Comparison of ENCODE assay signal across 19 cellular contexts in the genomic region with DNA sequence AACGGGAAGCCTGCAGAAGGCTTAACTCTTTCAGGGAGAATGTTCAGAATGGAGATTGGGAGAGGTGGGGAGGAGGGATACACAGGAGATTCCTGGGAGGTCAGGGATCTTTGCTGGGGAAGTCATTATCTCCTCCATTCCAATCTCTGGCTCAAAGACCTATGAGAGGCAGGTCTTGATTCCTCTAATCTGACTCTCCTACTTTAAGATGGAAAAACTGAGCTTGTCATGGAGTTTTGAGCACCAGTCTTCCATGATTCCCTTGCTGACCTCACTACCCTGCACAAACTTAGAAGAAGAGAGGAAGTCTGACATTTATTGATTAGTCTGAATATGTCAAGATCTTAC. TPM values are rescaled to one million over a fixed set of nuclear protein-coding genes. Genes with fewer than 3 reads are reported as not detected.
DNase-seq lines count a peak whose midpoint lies in the region; TF ChIP-seq lines count a peak whose summit lies in the region.
"Had no signal": no experiment of that assay in that cellular context is flagged by ENCODE, and none has a peak within 500 bp of the region (broad histone marks: within the 10 kb centered on the region; RNA-seq: fewer than 3 reads in every experiment).

No MANE protein-coding gene starts in this region.

- intact Hi-C loops in transverse colon (cut with DNase I; ENCODE audit: low total_unique reads), result no loop called here

- H3K9ac ChIP-seq in endodermal cell (ENCODE audit: extremely low read depth, low read length, poor library complexity, severe bottlenecking), result no peak overlapping the region
- peak overlapping the region; percentile 68 to 100 for H3K9ac ChIP-seq in mucosa of rectum (ENCODE audit: low read depth in 1 of 2, low read length in 2 of 2)
- H3K9ac ChIP-seq in GM23248, result no peak overlapping the region

- no peak overlapping the region for H3K27ac ChIP-seq in endodermal cell (ENCODE audit: low read depth, low read length)
- H3K27ac ChIP-seq in mucosa of rectum (ENCODE audit: low read depth in 2 of 2, low read length in 2 of 2), result peak overlapping the region; percentile 97 to 100
- peak overlapping the region; percentile 94 to 99 (median 96) for H3K27ac ChIP-seq in transverse colon
- no peak overlapping the region for H3K27ac ChIP-seq in coronary artery
- no peak overlapping the region for H3K27ac ChIP-seq in GM23248
- H3K27ac ChIP-seq: SK-N-MC had no signal

- H3K9me3 ChIP-seq in endodermal cell (ENCODE audit: control insufficient read depth, low read length), result no peaks in the 10 kb centered on the region
- H3K9me3 ChIP-seq in mucosa of rectum (ENCODE audit: control insufficient read depth in 2 of 2, low read length in 2 of 2), result no peaks in the 10 kb centered on the region
- H3K9me3 ChIP-seq in transverse colon, result no peaks in the 10 kb centered on the region
- H3K9me3 ChIP-seq in GM23248 (ENCODE audit: low read depth), result no peaks in the 10 kb centered on the region
- H3K9me3 ChIP-seq: BE2C, spleen had no signal

- no peak for TF ChIP-seq CTCF in endodermal cell (conservative IDR thresholded peaks at IDR 0.05)
- TF ChIP-seq CTCF in transverse colon (IDR thresholded peaks at IDR 0.05), result no peak
- no peak for TF ChIP-seq CTCF in coronary artery (IDR thresholded peaks at IDR 0.05)

- TF ChIP-seq EP300 in transverse colon (IDR thresholded peaks at IDR 0.05; ENCODE audit: low read depth), result no peak

- in situ Hi-C loops in transverse colon (cut with MboI; ENCODE audit: low pct_ligation_motif_present in 1 of 4, low pct_unique_long_range_greater_than_20kb in 1 of 4, low sequenced_read_pairs in 3 of 4) (no loop called here), GM23248 (cut with MboI) (no loop called here)

- TF ChIP-seq POLR2A in transverse colon (IDR thresholded peaks at IDR 0.05), result no peak

- H3K4me1 Mint-ChIP-seq in activated CD4-positive, alpha-beta T cell treated with anti-CD3 and anti-CD28 coated beads, Interleukin-2, amount 10 ng/mL, durations not matched to agents 7 days and 5 days, result no peaks in the 10 kb centered on the region
- peaks cover 21% of the 10 kb centered on the region for H3K4me1 Mint-ChIP-seq in endodermal cell

- H3K9me3 Mint-ChIP-seq in activated CD4-positive, alpha-beta T cell treated with anti-CD3 and anti-CD28 coated beads, Interleukin-2, amount 10 ng/mL, durations not matched to agents 7 days and 5 days, result no peaks in the 10 kb centered on the region
- no peaks in the 10 kb centered on the region for H3K9me3 Mint-ChIP-seq in endodermal cell

- no peaks in the 10 kb centered on the region for H4K20me1 ChIP-seq in GM23248 (ENCODE audit: insufficient read depth)

- H3K36me3 ChIP-seq in endodermal cell (ENCODE audit: control insufficient read depth, insufficient read depth, low read length) (peaks cover 11% of the 10 kb centered on the region), mucosa of rectum (ENCODE audit: control insufficient read depth in 2 of 2, insufficient read depth in 2 of 2, low read length in 2 of 2) (peaks cover 9 to 21% of the 10 kb centered on the region in 2 donors), transverse colon (no peaks in the 10 kb centered on the region), GM23248 (ENCODE audit: low read depth) (no peaks in the 10 kb centered on the region)
- H3K36me3 ChIP-seq: BE2C, spleen had no signal

- no peaks in the 10 kb centered on the region for H3K9me2 ChIP-seq in GM23248 (ENCODE audit: insufficient read depth)

- H3K4me3 ChIP-seq in endodermal cell (ENCODE audit: low read length) (peak overlapping the region; percentile 84), mucosa of rectum (ENCODE audit: low read length in 2 of 2) (peak overlapping the region; percentile 87 to 90), transverse colon (peak overlapping the region in 2 of 4 donors; percentile 93 to 95), coronary artery (no peak overlapping the region), GM23248 (no peak overlapping the region)
- H3K4me3 ChIP-seq: SK-N-MC, spleen had no signal

- 0 out of 2 replicates have a peak, but pooled peaks cover 6% of the 10 kb centered on the region for H3F3A ChIP-seq in GM23248 (ENCODE audit: insufficient read depth)

- WGBS in endodermal cell (ENCODE audit: insufficient coverage in 1 of 2, insufficient read length in 1 of 2), 2 experiments, result 38% methylated on average over 1 of the region's 1 CpG; no CpG with 5 or more reads in 1 of the 2 experiments
- WGBS in transverse colon (ENCODE audit: low coverage in 1 of 2), 2 donors, result 0 to 16% methylated on average over 1 of the region's 1 CpG
- 27 to 38% methylated on average over 1 of the region's 1 CpG for WGBS in GM23248 (ENCODE audit: low coverage in 1 of 2, low lambda C conversion rate in 2 of 2, missing lambda C conversion rate in 2 of 2), 2 experiments

- POLR2A ChIA-PET in activated CD4-positive, alpha-beta T cell treated with anti-CD3 and anti-CD28 coated beads, Interleukin-2, amount 10 ng/mL, durations not matched to agents 7 days and 5 days (lab: Charles Lee), result no interaction called here

- no peak overlapping the region for H2AFZ ChIP-seq in GM23248

- peak overlapping the region; percentile 4 for H3K27ac Mint-ChIP-seq in activated CD4-positive, alpha-beta T cell treated with anti-CD3 and anti-CD28 coated beads, Interleukin-2, amount 10 ng/mL, durations not matched to agents 7 days and 5 days
- peak overlapping the region; percentile 40 for H3K27ac Mint-ChIP-seq in endodermal cell

- peaks cover 36% of the 10 kb centered on the region for H3K27me3 Mint-ChIP-seq in activated CD4-positive, alpha-beta T cell treated with anti-CD3 and anti-CD28 coated beads, Interleukin-2, amount 10 ng/mL, durations not matched to agents 7 days and 5 days
- H3K27me3 Mint-ChIP-seq in endodermal cell (ENCODE audit: insufficient read depth), result peaks cover 3% of the 10 kb centered on the region

- H3K4me3 Mint-ChIP-seq in activated CD4-positive, alpha-beta T cell treated with anti-CD3 and anti-CD28 coated beads, Interleukin-2, amount 10 ng/mL, durations not matched to agents 7 days and 5 days, result no peak overlapping the region
- H3K4me3 Mint-ChIP-seq in endodermal cell, result peak overlapping the region; percentile 73

- DNase-seq in activated CD4-positive, alpha-beta T cell treated with anti-CD3 and anti-CD28 coated beads, Interleukin-2, amount 10 ng/mL, durations not matched to agents 7 days and 5 days, result no peak
- DNase-seq in activated CD4-positive, alpha-beta T cell treated with anti-CD3 and anti-CD28 coated beads for 48 hours, result no peak
- DNase-seq in endodermal cell (no peak), transverse colon (no peak), coronary artery (ENCODE audit: low spot score) (no peak), GM23248 (no peak), NCI-H1092 (lab: John Stamatoyannopoulos, UW) (no peak)
- DNase-seq: 8988T; activated effector memory CD4-positive, alpha-beta T cell treated with Interleukin-2 at 50 U/mL for 16 hours; BE2C; central memory CD4-positive, alpha-beta T cell; effector CD8-positive, alpha-beta T cell; NCI-H1092 treated with DMSO at 0.1 percent for 48 hours; NCI-H774; posterior cingulate gyrus; spleen; stimulated activated CD8-positive, alpha-beta memory T cell treated with anti-CD3 and anti-CD28 coated beads, Interleukin-4, amount 100 ng/mL, for 48 hours had no signal

- H3K4me1 ChIP-seq in endodermal cell (ENCODE audit: control insufficient read depth, insufficient read depth, low read length), result peaks cover 9% of the 10 kb centered on the region
- H3K4me1 ChIP-seq in mucosa of rectum (ENCODE audit: control insufficient read depth in 2 of 2, insufficient read depth in 2 of 2, low read length in 2 of 2), result peaks cover 24 to 27% of the 10 kb centered on the region in 2 donors
- peaks cover 10 to 37% (median 31%) of the 10 kb centered on the region in 4 donors for H3K4me1 ChIP-seq in transverse colon
- no peaks in the 10 kb centered on the region for H3K4me1 ChIP-seq in GM23248 (ENCODE audit: insufficient read depth)
- H3K4me1 ChIP-seq: BE2C had no signal

- no peaks in the 10 kb centered on the region for H3K36me3 Mint-ChIP-seq in activated CD4-positive, alpha-beta T cell treated with anti-CD3 and anti-CD28 coated beads, Interleukin-2, amount 10 ng/mL, durations not matched to agents 7 days and 5 days (ENCODE audit: low read depth)
- H3K36me3 Mint-ChIP-seq in endodermal cell (ENCODE audit: low read depth), result peaks cover 20% of the 10 kb centered on the region

- H3K4me2 ChIP-seq in GM23248 (ENCODE audit: unreplicated experiment), result no peak overlapping the region

- H3K27me3 ChIP-seq in endodermal cell (ENCODE audit: control insufficient read depth, insufficient read depth, low read length, poor library complexity, severe bottlenecking), result no peaks in the 10 kb centered on the region
- no peaks in the 10 kb centered on the region for H3K27me3 ChIP-seq in mucosa of rectum (ENCODE audit: control insufficient read depth in 2 of 2, insufficient read depth in 2 of 2, low read length in 2 of 2)
- no peaks in the 10 kb centered on the region for H3K27me3 ChIP-seq in transverse colon
- no peaks in the 10 kb centered on the region for H3K27me3 ChIP-seq in GM23248 (replicated peaks; ENCODE audit: insufficient read depth)
- H3K27me3 ChIP-seq: BE2C had no signal

- no peaks in the 10 kb centered on the region for H3K79me2 ChIP-seq in GM23248 (ENCODE audit: insufficient read depth)

- CTCF ChIA-PET in activated CD4-positive, alpha-beta T cell treated with anti-CD3 and anti-CD28 coated beads, Interleukin-2, amount 10 ng/mL, durations not matched to agents 7 days and 5 days (lab: Charles Lee), result no interaction called here

RNA-seq across cellular contexts. Expression of a gene that starts 41.5 kb away (rescaled TPM):
- not detected for total RNA-seq in activated CD4-positive, alpha-beta T cell treated with anti-CD3 and anti-CD28 coated beads, Interleukin-2, amount 10 ng/mL, durations not matched to agents 7 days and 5 days
- under 1 TPM in 1 of 2 donors, not detected in 1; 0.18 TPM for total RNA-seq in endodermal cell
- polyA plus RNA-seq in endodermal cell (2013, experiment 1 of 2), result 0.32 TPM
- polyA plus RNA-seq in endodermal cell (2013, experiment 2 of 2), result 0.37 TPM
- 10 to 100 TPM; 24.9 to 95.5 (median 43.8) TPM for total RNA-seq in transverse colon
- 103 and 112 TPM in 2 replicates for total RNA-seq in GM23248 (2014; rRNA removed; shearing (Covaris generic))
- polyA plus RNA-seq in GM23248 (2016; fragmentation: Nextera tagmentation; extraction: Ambion mirVana), result 60.0 and 60.5 TPM in 2 replicates

Comparison
In these comparisons a context has a peak if more than half of its experiments do, and no peak if none do; other contexts are left out.
1. H3K27ac ChIP-seq: peak in mucosa of rectum (2 of 2) and transverse colon (4 of 4); none in endodermal cell (single experiment), coronary artery (0 of 2) and GM23248 (single experiment).
2. H3K4me3 ChIP-seq: peak in endodermal cell (single experiment) and mucosa of rectum (2 of 2); none in coronary artery (single experiment) and GM23248 (single experiment).
3. H3K9ac ChIP-seq: peak in mucosa of rectum (2 of 2); none in endodermal cell (single experiment) and GM23248 (single experiment).
4. RNA of a gene that starts 41.5 kb away (total RNA-seq): 103 to 112 TPM in GM23248 and 24.9 to 95.5 TPM in transverse colon; 0.18 TPM in endodermal cell and not detected in activated CD4-positive, alpha-beta T cell treated with anti-CD3 and anti-CD28 coated beads, Interleukin-2, amount 10 ng/mL, durations not matched to agents 7 days and 5 days; every median in the first group is over 10 times any median in the second.